In the genomic region with DNA sequence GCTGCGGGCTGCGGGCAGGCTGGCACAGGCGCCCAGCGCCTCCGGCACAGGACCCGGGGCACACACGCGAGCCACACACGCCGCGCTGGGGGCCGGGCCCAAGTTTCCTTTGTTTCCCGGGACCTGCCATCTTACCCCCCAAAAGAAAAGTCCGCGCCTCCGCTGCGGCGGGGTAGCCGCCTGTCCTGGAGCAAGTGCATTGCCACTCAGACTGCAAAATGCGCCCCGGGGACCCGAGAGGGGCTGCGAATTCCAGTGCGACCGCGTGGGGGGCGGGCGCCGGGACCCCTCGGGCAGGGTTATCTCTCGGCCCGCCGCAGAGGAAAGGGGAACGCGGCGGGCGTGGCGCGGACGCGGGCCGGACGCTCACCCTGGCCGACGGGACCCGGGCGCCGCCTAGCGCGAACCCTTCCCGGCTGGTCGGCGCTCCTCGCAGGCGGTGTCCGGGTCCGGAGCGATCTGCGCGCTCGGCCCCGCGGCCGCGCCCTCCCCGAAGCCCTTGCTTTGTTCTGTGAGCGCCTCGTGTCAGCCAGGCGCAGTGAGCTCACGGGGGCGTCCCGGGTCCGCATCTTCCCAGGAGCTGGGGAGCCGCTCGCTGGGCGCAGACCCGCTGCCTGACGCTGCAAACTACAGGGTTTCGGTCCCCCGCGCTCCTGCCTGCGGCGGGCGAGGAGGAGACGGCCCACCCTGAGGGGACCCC, we compare ENCODE assay signal across 8 cellular contexts. TPM values are rescaled to one million over a fixed set of nuclear protein-coding genes. Genes with fewer than 3 reads are reported as not detected.
A peak's percentile ranks its signal among the peaks of the same experiment; 100 is the strongest.
DNase-seq lines count a peak whose midpoint lies in the region; ATAC-seq and TF ChIP-seq lines count a peak whose summit lies in the region.

No MANE protein-coding gene starts in this region.

- no peak overlapping the region for H2BK120ac ChIP-seq in IMR-90 (ENCODE audit: low read depth, low read length)

- dilution Hi-C loops in IMR-90 (cut with HindIII; ENCODE audit: low sequenced_read_pairs, unreplicated experiment), result loop anchor here (25.0 kb wide), 1 partner anchor 513 kb away; no protein-coding TSS in a partner anchor

- TF ChIP-seq RAD21 in IMR-90 (IDR thresholded peaks at IDR 0.05; ENCODE audit: low read length), result no peak

- H3K36me3 ChIP-seq in IMR-90 (ENCODE audit: control insufficient read depth, insufficient read depth, low read length) (no peaks in the 10 kb centered on the region), esophagus (ENCODE audit: control insufficient read depth in 2 of 2, insufficient read depth in 2 of 2, low read length in 1 of 2) (no peaks in the 10 kb centered on the region)

- no peak overlapping the region for H4K5ac ChIP-seq in IMR-90 (ENCODE audit: low read depth, low read length)

- no peaks in the 10 kb centered on the region for H3K36me3 Mint-ChIP-seq in T-helper 17 cell (ENCODE audit: low read depth)
- H3K36me3 Mint-ChIP-seq in natural killer cell treated with Interleukin-12 subunit alpha and Interleukin-12 subunit beta and Interleukin-15 and Interleukin-18, amount 100 ng/mL, for 72 hours, result no peaks in the 10 kb centered on the region

- peak overlapping the region; percentile 86 for H3K4me2 ChIP-seq in IMR-90 (ENCODE audit: low read depth, low read length)

- H3K18ac ChIP-seq in IMR-90 (ENCODE audit: low read depth, low read length), result no peak overlapping the region

- no peak overlapping the region for H2BK15ac ChIP-seq in IMR-90 (ENCODE audit: low read depth, low read length)

- no peaks in the 10 kb centered on the region for H3K9me1 ChIP-seq in IMR-90 (ENCODE audit: insufficient read depth, low read length)

- H4K20me1 ChIP-seq in IMR-90 (ENCODE audit: insufficient read depth, low read length), result no peaks in the 10 kb centered on the region

- no peaks in the 10 kb centered on the region for H3K79me1 ChIP-seq in IMR-90 (ENCODE audit: low read depth in 1 of 2, low read length in 2 of 2)

- POLR2A ChIA-PET in IMR-90 (lab: Charles Lee; ENCODE audit: unreplicated experiment), result no interaction called here

- H3K27me3 Mint-ChIP-seq in T-helper 17 cell, result peaks cover 51% of the 10 kb centered on the region
- H3K27me3 Mint-ChIP-seq in natural killer cell treated with Interleukin-12 subunit alpha and Interleukin-12 subunit beta and Interleukin-15 and Interleukin-18, amount 100 ng/mL, for 72 hours, result peaks cover 26 to 41% of the 10 kb centered on the region in 2 donors

- H3K9me3 Mint-ChIP-seq in natural killer cell treated with Interleukin-12 subunit alpha and Interleukin-12 subunit beta and Interleukin-15 and Interleukin-18, amount 100 ng/mL, for 72 hours, result no peaks in the 10 kb centered on the region

- no peak overlapping the region for H2BK20ac ChIP-seq in IMR-90 (ENCODE audit: low read depth, low read length)

- H3K14ac ChIP-seq in IMR-90 (replicated peaks; ENCODE audit: low read depth, low read length), result no peak overlapping the region

- intact Hi-C loops in IMR-90 (cut with micrococcal nuclease), result loop anchor here (5.0 kb wide), 1 partner anchor 463 kb away; no protein-coding TSS in a partner anchor

- H2AK5ac ChIP-seq in IMR-90 (ENCODE audit: low read depth, low read length), result no peak overlapping the region

- no peak overlapping the region for H3K23ac ChIP-seq in IMR-90 (ENCODE audit: low read depth, low read length)

- no peak overlapping the region for H3K27ac Mint-ChIP-seq in T-helper 17 cell
- H3K27ac Mint-ChIP-seq in natural killer cell treated with Interleukin-12 subunit alpha and Interleukin-12 subunit beta and Interleukin-15 and Interleukin-18, amount 100 ng/mL, for 72 hours, result no peak overlapping the region

- CTCF ChIA-PET in IMR-90 (lab: Yijun Ruan, JAX), result no interaction called here

- in situ Hi-C loops in IMR-90 (cut with MboI; ENCODE audit: low sequenced_read_pairs), result loop anchor here (25.0 kb wide), 1 partner anchor 638 kb away; the partner anchor contains the start of gene ATG5

- no TSS peak for BruUV-seq in IMR-90 (replicated peaks; lab: Mats Ljungman, UMichigan)

- peak; percentile 11; the same call in 1 of the 2 replicates for TF ChIP-seq CTCF in IMR-90 (conservative IDR thresholded peaks at IDR 0.05; ENCODE audit: low read depth, low read length)

- no peak overlapping the region for H3K56ac ChIP-seq in IMR-90 (ENCODE audit: extremely low read depth, insufficient read depth, low read length)

- WGBS in IMR-90 (ENCODE audit: extremely low coverage in 2 of 2, insufficient read length in 1 of 2), 2 experiments, result 0% methylated on average over 3 of the region's 85 CpGs; no CpG with 5 or more reads in 1 of the 2 experiments
- WGBS in esophagus, 2 donors, result 1% methylated on average over 26 to 85 of the region's 85 CpGs

- peak; percentile 59 for ATAC-seq in GM21360 (IDR thresholded peaks at IDR 0.05; ENCODE audit: unreplicated experiment)
- ATAC-seq in IMR-90 (ENCODE audit: low read depth), result peak; percentile 91
- peak; percentile 32 for ATAC-seq in T-helper 17 cell
- peak; percentile 65 to 75 for ATAC-seq in natural killer cell treated with Interleukin-12 subunit alpha and Interleukin-12 subunit beta and Interleukin-15 and Interleukin-18, amount 100 ng/mL, for 72 hours
- ATAC-seq in GM18517 (IDR thresholded peaks at IDR 0.05; ENCODE audit: unreplicated experiment), result no peak

- no peaks in the 10 kb centered on the region; the same call in 1 of the 2 replicates for H3K9me3 ChIP-seq in IMR-90 (ENCODE audit: control insufficient read depth, insufficient read depth, low read length)
- no peaks in the 10 kb centered on the region for H3K9me3 ChIP-seq in T-helper 17 cell (ENCODE audit: control insufficient read depth, low read length, poor library complexity, severe bottlenecking)
- no peaks in the 10 kb centered on the region for H3K9me3 ChIP-seq in esophagus (ENCODE audit: control insufficient read depth in 2 of 2, insufficient read depth in 1 of 2, low read depth in 1 of 2, low read length in 1 of 2)

- H3K9ac ChIP-seq in IMR-90 (ENCODE audit: low read depth, low read length), result no peak overlapping the region

- no peak overlapping the region for H2AK9ac ChIP-seq in IMR-90 (replicated peaks; ENCODE audit: low read depth, low read length, poor library complexity)

- H3K4me3 Mint-ChIP-seq in T-helper 17 cell, result peak overlapping the region; percentile 84
- H3K4me3 Mint-ChIP-seq in natural killer cell treated with Interleukin-12 subunit alpha and Interleukin-12 subunit beta and Interleukin-15 and Interleukin-18, amount 100 ng/mL, for 72 hours, result no peak overlapping the region

- H4K8ac ChIP-seq in IMR-90 (ENCODE audit: low read depth in 2 of 2, low read length in 2 of 2), result no peak overlapping the region

- no peak for TF ChIP-seq POLR2A in IMR-90 (IDR thresholded peaks at IDR 0.05; ENCODE audit: low read depth, low read length)

- H3K4me3 ChIP-seq in IMR-90 (ENCODE audit: insufficient read depth, low read depth, low read length) (peak overlapping the region; percentile 45), esophagus (ENCODE audit: low read depth in 1 of 2, low read length in 2 of 2) (peak overlapping the region; percentile 73 to 78)

- H3K4me1 ChIP-seq in IMR-90 (ENCODE audit: control insufficient read depth, insufficient read depth, low read length) (no peaks in the 10 kb centered on the region), esophagus (ENCODE audit: control insufficient read depth in 2 of 2, insufficient read depth in 2 of 2, low read length in 1 of 2) (peaks cover 0 to 3% of the 10 kb centered on the region in 2 donors)

- peaks cover 53% of the 10 kb centered on the region for H3K27me3 ChIP-seq in IMR-90 (ENCODE audit: control insufficient read depth, insufficient read depth, low read length)
- H3K27me3 ChIP-seq in esophagus (ENCODE audit: control insufficient read depth in 1 of 2, insufficient read depth in 2 of 2, low read length in 2 of 2), result peaks cover 0 to 4% of the 10 kb centered on the region in 2 donors

- H4K91ac ChIP-seq in IMR-90 (ENCODE audit: insufficient read depth, low read depth, low read length), result no peak overlapping the region

- peak; percentile 51 for DNase-seq in DMS153 treated with DMSO at 0.1 percent for 48 hours (lab: John Stamatoyannopoulos, UW; ENCODE audit: unreplicated experiment)
- DNase-seq in IMR-90, result no peak
- no peak for DNase-seq in T-helper 17 cell
- no peak for DNase-seq in natural killer cell treated with Interleukin-12 subunit alpha and Interleukin-12 subunit beta and Interleukin-15 and Interleukin-18, amount 100 ng/mL, for 72 hours (ENCODE audit: low spot score)
- no peak for DNase-seq in A172 (ENCODE audit: low spot score)

- H3K27ac ChIP-seq in IMR-90 (ENCODE audit: insufficient read depth, low read length), result no peak overlapping the region
- H3K27ac ChIP-seq in esophagus (ENCODE audit: low read depth in 2 of 2, low read length in 1 of 2), result peak overlapping the region; percentile 76 to 83

- H3K4ac ChIP-seq in IMR-90 (ENCODE audit: low read depth, low read length), result no peak overlapping the region

- H2AFZ ChIP-seq in IMR-90 (replicated peaks; ENCODE audit: low read length, poor library complexity), result peak overlapping the region; percentile 76

- peaks cover 7% of the 10 kb centered on the region for H3K4me1 Mint-ChIP-seq in T-helper 17 cell
- peaks cover 0 to 7% of the 10 kb centered on the region in 2 donors for H3K4me1 Mint-ChIP-seq in natural killer cell treated with Interleukin-12 subunit alpha and Interleukin-12 subunit beta and Interleukin-15 and Interleukin-18, amount 100 ng/mL, for 72 hours (ENCODE audit: low read depth in 2 of 2)

- H2BK5ac ChIP-seq in IMR-90 (ENCODE audit: low read depth, low read length, poor library complexity, severe bottlenecking), result no peak overlapping the region

TF ChIP-seq in IMR-90, 13 proteins besides CTCF, POLR2A, EP300 and RAD21:
- no peak for TF ChIP-seq FOS (IDR thresholded peaks at IDR 0.05; ENCODE audit: low read depth, low read length)
- TF ChIP-seq RCOR1 (IDR thresholded peaks at IDR 0.05; ENCODE audit: insufficient replicate concordance, low read length), result no peak

RNA-seq across cellular contexts. Expression of gene CD24, which starts 0.6 kb away (rescaled TPM):
- total RNA-seq in IMR-90 (2012; rRNA removed) (0.18 and 0.28 TPM in 2 replicates), T-helper 17 cell (1 to 10 TPM in 1 of 2 donors, not detected in 1; 3.3 TPM)
- polyA plus RNA-seq in IMR-90 (2012; rRNA removed) (0.07 and 0.09 TPM in 2 replicates), esophagus (1,000 to 10,000 TPM; 1,138 to 1,326 TPM)
- 0.05 and 0.13 TPM in 2 replicates for polyA plus RNA-seq in IMR-90 (2012; cell fraction: cytosol; rRNA removed)
- 0.15 TPM in 1 of 2 replicates, not detected in the other for polyA plus RNA-seq in IMR-90 (2012; cell fraction: nucleus; rRNA removed; ENCODE audit: low replicate concordance)
- total RNA-seq in natural killer cell treated with Interleukin-12 subunit alpha and Interleukin-12 subunit beta and Interleukin-15 and Interleukin-18, amount 100 ng/mL, for 72 hours, result 1 to 10 TPM in 1 of 2 donors, not detected in 1; 1.2 TPM
- 20.4 and 26.9 TPM in 2 replicates for total RNA-seq in A172 (2014; rRNA removed; shearing (Covaris generic))

RNA-seq across cellular contexts. Expression of gene MTRES1, which starts 52.9 kb away (rescaled TPM):
- total RNA-seq in IMR-90 (2012; rRNA removed) (5.4 and 8.9 TPM in 2 replicates), T-helper 17 cell (10 to 100 TPM in 1 of 2 donors, 1 to 10 TPM in 1; 9.7 to 10.2 TPM)
- polyA plus RNA-seq in IMR-90 (2012; rRNA removed) (9.7 and 9.8 TPM in 2 replicates), esophagus (10 to 100 TPM; 17.5 to 29.3 TPM)
- polyA plus RNA-seq in IMR-90 (2012; cell fraction: cytosol; rRNA removed), result 2.1 and 2.9 TPM in 2 replicates
- 4.9 and 7.1 TPM in 2 replicates for polyA plus RNA-seq in IMR-90 (2012; cell fraction: nucleus; rRNA removed; ENCODE audit: low replicate concordance)
- total RNA-seq in natural killer cell treated with Interleukin-12 subunit alpha and Interleukin-12 subunit beta and Interleukin-15 and Interleukin-18, amount 100 ng/mL, for 72 hours, result 10 to 100 TPM; 15.3 to 15.8 TPM
- 19.3 and 38.9 TPM in 2 replicates for total RNA-seq in A172 (2014; rRNA removed; shearing (Covaris generic))
